8 cellular contexts compared by ENCODE assay signal in genomic region chr4:173529505-173530325, GRCh38. TPM values are rescaled to one million over a fixed set of nuclear protein-coding genes. Genes with fewer than 3 reads are reported as not detected.
DNase-seq lines count a peak whose midpoint lies in the region; ATAC-seq and TF ChIP-seq lines count a peak whose summit lies in the region.

Gene HAND2, minus strand, starts transcription at chr4:173530229. Its CDS starts 940 bp downstream, at chr4:173529289.

- no peaks in the 10 kb centered on the region for H3K79me2 ChIP-seq in OCI-LY7 (ENCODE audit: insufficient read depth, low read depth, low read length)

- BruUV-seq in OCI-LY7 (replicated peaks; lab: Mats Ljungman, UMichigan): no TSS peak

- ATAC-seq in HG03175 (IDR thresholded peaks at IDR 0.05; ENCODE audit: unreplicated experiment) (no peak), GM21619 (IDR thresholded peaks at IDR 0.05; ENCODE audit: unreplicated experiment) (no peak)

- no peaks in the 10 kb centered on the region for H4K20me1 ChIP-seq in OCI-LY7 (ENCODE audit: insufficient read depth, low read length)

- no peaks in the 10 kb centered on the region for H3K4me1 ChIP-seq in OCI-LY7 (ENCODE audit: insufficient read depth, low read length, poor library complexity, severe bottlenecking)

- no peak within 1 kb of the TSS for H3K4me3 ChIP-seq in OCI-LY7 (ENCODE audit: low read depth, low read length, poor library complexity, severe bottlenecking)

- no peak within 1 kb of the TSS for H3K27ac ChIP-seq in OCI-LY7 (ENCODE audit: low read depth, low read length, poor library complexity, severe bottlenecking)

- H2AFZ ChIP-seq in OCI-LY7 (ENCODE audit: low read length): no peak within 1 kb of the TSS

- POLR2A ChIA-PET in OCI-LY7 (lab: Charles Lee): no interaction called here

- H3K4me2 ChIP-seq in OCI-LY7 (ENCODE audit: low read length): no peak within 1 kb of the TSS

- CTCF ChIA-PET in OCI-LY7 (lab: Charles Lee; ENCODE audit: unreplicated experiment): no interaction called here

- H3K9me3 ChIP-seq in OCI-LY7 (ENCODE audit: low read length): no peaks in the 10 kb centered on the region

- DNase-seq in ELR (ENCODE audit: low read depth): peak; percentile 72
- DNase-seq in NCI-H2227 (lab: John Stamatoyannopoulos, UW; ENCODE audit: unreplicated experiment): peak; percentile 71
- DNase-seq in cerebellum (ENCODE audit: low spot score): peak; percentile 36
- peak; percentile 77 for DNase-seq in mucosa of gallbladder (ENCODE audit: low spot score)
- DNase-seq in OCI-LY7 (ENCODE audit: low spot score): no peak
- DNase-seq in superior temporal gyrus (ENCODE audit: extremely low spot score): no peak

- no peak for TF ChIP-seq CTCF in OCI-LY7 (conservative IDR thresholded peaks at IDR 0.05; ENCODE audit: low read length)

- H3K9me2 ChIP-seq in OCI-LY7 (ENCODE audit: insufficient read depth, low read length): no peaks in the 10 kb centered on the region

- intact Hi-C loops in OCI-LY7 (cut with micrococcal nuclease; ENCODE audit: unreplicated experiment): no loop called here

- H3K36me3 ChIP-seq in OCI-LY7 (ENCODE audit: insufficient read depth, low read length): no peaks in the 10 kb centered on the region

RNA-seq across cellular contexts. Expression of gene HAND2, which starts in this region (rescaled TPM):
- total RNA-seq in cerebellum (not detected), mucosa of gallbladder (104 TPM), OCI-LY7 (2022) (not detected in 2 replicates)
- total RNA-seq in OCI-LY7 (2014; rRNA removed; shearing (Covaris generic)): not detected in 2 replicates

Comparison
In these comparisons a context has a peak if more than half of its experiments do, and no peak if none do; other contexts are left out.
1. RNA of gene HAND2 (total RNA-seq): 104 TPM in mucosa of gallbladder (single experiment); not detected in cerebellum (single experiment) and not detected in OCI-LY7; every median in the first group is over 100 times any median in the second.
2. Peak in DNase-seq in cerebellum; RNA of the gene not detected or under 1 TPM.
3. DNase-seq: peak in ELR (single experiment), NCI-H2227 (single experiment) and mucosa of gallbladder (single experiment); none in OCI-LY7 (single experiment) and superior temporal gyrus (single experiment).